8 cellular contexts compared by ENCODE assay signal in genomic region chr1:169586395-169587255, GRCh38. TPM values are rescaled to one million over a fixed set of nuclear protein-coding genes. Genes with fewer than 3 reads are reported as not detected.
DNase-seq lines count a peak whose midpoint lies in the region; ATAC-seq and TF ChIP-seq lines count a peak whose summit lies in the region.

F5 (minus strand) TSS chr1:169586481; CDS start chr1:169586386, 95 bp downstream.

- no peak within 1 kb of the TSS for H3K27ac Mint-ChIP-seq in IgD-negative memory B cell

- H3K9me3 ChIP-seq in gastroesophageal sphincter (no peaks in the 10 kb centered on the region), neutrophil (no peaks in the 10 kb centered on the region)

- H3K36me3 ChIP-seq in gastroesophageal sphincter (no peaks in the 10 kb centered on the region), neutrophil (peaks cover 4% of the 10 kb centered on the region)

- H3K36me3 Mint-ChIP-seq in IgD-negative memory B cell, result no peaks in the 10 kb centered on the region

- no peak for TF ChIP-seq POLR2A in gastroesophageal sphincter (IDR thresholded peaks at IDR 0.05)

- H3K4me3 Mint-ChIP-seq in IgD-negative memory B cell, result peak within 1 kb of the TSS in 3 of 4 donors; percentile 47 to 91 (median 82)

- peaks cover 6 to 12% (median 9%) of the 10 kb centered on the region in 3 donors for H3K4me1 Mint-ChIP-seq in IgD-negative memory B cell

- H3K27me3 ChIP-seq in gastroesophageal sphincter (peaks cover 26% of the 10 kb centered on the region), neutrophil (no peaks in the 10 kb centered on the region)

- H3K4me3 ChIP-seq in gastroesophageal sphincter (no peak within 1 kb of the TSS), neutrophil (ENCODE audit: low read depth in 1 of 2, low read length in 1 of 2) (peak within 1 kb of the TSS; percentile 68 to 72)

- peak; percentile 70 for DNase-seq in DMS153 (lab: John Stamatoyannopoulos, UW)
- peak; percentile 70 for DNase-seq in SHP77 treated with DMSO at 0.1 percent for 48 hours (lab: John Stamatoyannopoulos, UW)
- DNase-seq in activated gamma-delta T cell (lab: John Stamatoyannopoulos, UW), result peak; percentile 14
- peak in 45 of 49 donors; percentile 5 to 80 (median 48) for DNase-seq in substantia nigra (lab: John Stamatoyannopoulos, UW)

- H3K27me3 Mint-ChIP-seq in IgD-negative memory B cell, result peaks cover 12% of the 10 kb centered on the region

- no peak for TF ChIP-seq EP300 in gastroesophageal sphincter (IDR thresholded peaks at IDR 0.05)

- peaks cover 0 to 10% (median 0%) of the 10 kb centered on the region in 3 donors for H3K4me1 ChIP-seq in gastroesophageal sphincter
- peaks cover 31 to 39% of the 10 kb centered on the region in 2 experiments for H3K4me1 ChIP-seq in neutrophil (ENCODE audit: control insufficient read depth in 1 of 2, insufficient read depth in 1 of 2, low read depth in 1 of 2, low read length in 1 of 2)

- H3K9me3 Mint-ChIP-seq in IgD-negative memory B cell, result no peaks in the 10 kb centered on the region

- ATAC-seq in GM21515 (IDR thresholded peaks at IDR 0.05; ENCODE audit: unreplicated experiment) (peak; percentile 94), gastroesophageal sphincter (peak; percentile 79)

- TF ChIP-seq CTCF in gastroesophageal sphincter (IDR thresholded peaks at IDR 0.05) (peak in 3 of 4 experiments; percentile 16 to 48 (median 30)), neutrophil (IDR thresholded peaks at IDR 0.05) (peak; percentile 78)

- 45% methylated on average over 5 to 6 of the region's 15 CpGs for WGBS in gastroesophageal sphincter (ENCODE audit: low coverage in 1 of 2), 2 donors

- H3K27ac ChIP-seq in gastroesophageal sphincter (no peak within 1 kb of the TSS), neutrophil (peak within 1 kb of the TSS; percentile 84), substantia nigra (ENCODE audit: low read depth, low read length, poor library complexity, severe bottlenecking) (no peak within 1 kb of the TSS)

RNA-seq across cellular contexts. Expression of gene F5, which starts in this region (rescaled TPM):
- 0.51 TPM for polyA plus RNA-seq in IgD-negative memory B cell
- 1 to 10 TPM in 1 of 4 donors, under 1 TPM in 2, not detected in 1; 0.12 to 3.5 (median 0.42) TPM for total RNA-seq in gastroesophageal sphincter

Comparison
In these comparisons a context has a peak if more than half of its experiments do, and no peak if none do; other contexts are left out.
1. DNase-seq: peak in every context shown above with its lines; median percentile 70 in DMS153; 70 in SHP77 treated with DMSO at 0.1 percent for 48 hours; 48 in substantia nigra; 14 in activated gamma-delta T cell.
2. H3K4me3 ChIP-seq: peak in neutrophil (2 of 2); none in gastroesophageal sphincter (0 of 2).